1 cellular context compared by ENCODE assay signal in the genomic region with DNA sequence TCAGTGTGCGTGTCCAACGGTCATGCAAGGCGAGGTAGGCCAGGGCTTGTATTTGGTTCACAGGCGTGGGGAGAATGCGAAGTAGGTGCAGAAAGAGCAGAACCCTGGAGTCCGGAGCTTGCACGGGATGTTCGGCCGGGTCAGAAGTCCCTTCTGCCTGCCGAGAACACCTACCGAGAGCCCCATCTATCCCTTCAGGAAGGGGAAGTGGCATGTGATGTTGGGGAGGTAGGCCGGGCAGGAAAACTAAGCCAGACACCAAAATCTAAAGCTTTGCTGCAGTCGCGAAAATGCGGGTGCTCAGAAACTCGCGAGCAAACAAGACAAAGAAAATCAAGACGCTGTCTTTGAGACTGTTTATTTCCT.
A peak's percentile ranks its signal among the peaks of the same experiment; 100 is the strongest.
TF ChIP-seq lines count a peak whose summit lies in the region.

No MANE protein-coding gene starts in this region.

TF ChIP-seq in HepG2, 621 proteins besides CTCF, POLR2A, EP300 and RAD21 (continued from another document and continues in another):
- TF ChIP-seq ZNF263 (CRISPR knock-in tag; IDR thresholded peaks at IDR 0.05): no peak
- TF ChIP-seq RAD51 (IDR thresholded peaks at IDR 0.05; ENCODE audit: borderline replicate concordance): no peak
- TF ChIP-seq MED1 (CRISPR knock-in tag; IDR thresholded peaks at IDR 0.05): peak; percentile 9; the same call in 1 of the 2 replicates
- no peak; the same call in 1 of the 2 replicates for TF ChIP-seq ZNF746 (CRISPR knock-in tag; IDR thresholded peaks at IDR 0.05)
- 0 out of 2 replicates have a peak, but pooled peaks have one; percentile 12 for TF ChIP-seq NKX3-1 (CRISPR knock-in tag; IDR thresholded peaks at IDR 0.05)
- no peak for TF ChIP-seq TEAD3 (CRISPR knock-in tag; optimal IDR thresholded peaks at IDR 0.05; ENCODE audit: borderline replicate concordance)
- TF ChIP-seq ZNF501 (CRISPR knock-in tag; IDR thresholded peaks at IDR 0.05): 0 out of 2 replicates have a peak, but pooled peaks have one; percentile 35
- no peak for TF ChIP-seq SATB2 (CRISPR knock-in tag; IDR thresholded peaks at IDR 0.05)
- TF ChIP-seq KDM5A (IDR thresholded peaks at IDR 0.05; ENCODE audit: borderline replicate concordance, low read length): no peak
- no peak for TF ChIP-seq ZNF543 (CRISPR knock-in tag; IDR thresholded peaks at IDR 0.05)
- TF ChIP-seq KMT2B (CRISPR knock-in tag; IDR thresholded peaks at IDR 0.05): no peak
- TF ChIP-seq ISL2 (CRISPR knock-in tag; IDR thresholded peaks at IDR 0.05): peak; percentile 14; the same call in 1 of the 2 replicates
- TF ChIP-seq, protein P1, sequence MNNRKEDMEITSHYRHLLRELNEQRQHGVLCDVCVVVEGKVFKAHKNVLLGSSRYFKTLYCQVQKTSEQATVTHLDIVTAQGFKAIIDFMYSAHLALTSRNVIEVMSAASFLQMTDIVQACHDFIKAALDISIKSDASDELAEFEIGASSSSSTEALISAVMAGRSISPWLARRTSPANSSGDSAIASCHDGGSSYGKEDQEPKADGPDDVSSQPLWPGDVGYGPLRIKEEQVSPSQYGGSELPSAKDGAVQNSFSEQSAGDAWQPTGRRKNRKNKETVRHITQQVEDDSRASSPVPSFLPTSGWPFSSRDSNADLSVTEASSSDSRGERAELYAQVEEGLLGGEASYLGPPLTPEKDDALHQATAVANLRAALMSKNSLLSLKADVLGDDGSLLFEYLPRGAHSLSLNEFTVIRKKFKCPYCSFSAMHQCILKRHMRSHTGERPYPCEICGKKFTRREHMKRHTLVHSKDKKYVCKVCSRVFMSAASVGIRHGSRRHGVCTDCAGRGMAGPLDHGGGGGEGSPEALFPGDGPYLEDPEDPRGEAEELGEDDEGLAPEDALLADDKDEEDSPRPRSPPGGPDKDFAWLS (CRISPR knock-in tag; IDR thresholded peaks at IDR 0.05; ENCODE audit: borderline replicate concordance): no peak
- no peak for TF ChIP-seq DNMT3B (CRISPR knock-in tag; conservative IDR thresholded peaks at IDR 0.05)
- TF ChIP-seq ZNF670 (CRISPR knock-in tag; IDR thresholded peaks at IDR 0.05; ENCODE audit: borderline replicate concordance): no peak
- TF ChIP-seq, protein P2, sequence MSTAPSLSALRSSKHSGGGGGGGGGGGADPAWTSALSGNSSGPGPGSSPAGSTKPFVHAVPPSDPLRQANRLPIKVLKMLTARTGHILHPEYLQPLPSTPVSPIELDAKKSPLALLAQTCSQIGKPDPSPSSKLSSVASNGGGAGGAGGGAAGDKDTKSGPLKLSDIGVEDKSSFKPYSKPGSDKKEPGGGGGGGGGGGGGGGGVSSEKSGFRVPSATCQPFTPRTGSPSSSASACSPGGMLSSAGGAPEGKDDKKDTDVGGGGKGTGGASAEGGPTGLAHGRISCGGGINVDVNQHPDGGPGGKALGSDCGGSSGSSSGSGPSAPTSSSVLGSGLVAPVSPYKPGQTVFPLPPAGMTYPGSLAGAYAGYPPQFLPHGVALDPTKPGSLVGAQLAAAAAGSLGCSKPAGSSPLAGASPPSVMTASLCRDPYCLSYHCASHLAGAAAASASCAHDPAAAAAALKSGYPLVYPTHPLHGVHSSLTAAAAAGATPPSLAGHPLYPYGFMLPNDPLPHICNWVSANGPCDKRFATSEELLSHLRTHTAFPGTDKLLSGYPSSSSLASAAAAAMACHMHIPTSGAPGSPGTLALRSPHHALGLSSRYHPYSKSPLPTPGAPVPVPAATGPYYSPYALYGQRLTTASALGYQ (CRISPR knock-in tag; IDR thresholded peaks at IDR 0.05): no peak
- TF ChIP-seq, protein P3, sequence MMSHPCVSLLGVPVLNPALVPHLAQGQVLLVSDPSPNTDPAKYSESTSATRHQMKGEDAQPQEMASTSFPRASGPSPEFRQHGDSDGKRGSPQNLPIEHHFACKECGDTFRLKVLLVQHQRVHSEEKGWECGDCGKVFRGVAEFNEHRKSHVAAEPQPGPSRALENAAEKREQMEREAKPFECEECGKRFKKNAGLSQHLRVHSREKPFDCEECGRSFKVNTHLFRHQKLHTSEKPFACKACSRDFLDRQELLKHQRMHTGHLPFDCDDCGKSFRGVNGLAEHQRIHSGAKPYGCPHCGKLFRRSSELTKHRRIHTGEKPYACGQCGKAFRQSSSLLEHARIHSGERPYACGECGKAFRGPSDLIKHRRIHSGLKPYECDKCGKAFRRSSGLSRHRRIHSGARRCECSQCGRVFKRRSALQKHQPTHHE (CRISPR knock-in tag; IDR thresholded peaks at IDR 0.05; ENCODE audit: borderline replicate concordance): peak; percentile 47; the same call in 1 of the 2 replicates
- 0 out of 2 replicates have a peak, but pooled peaks have one; percentile 20 for TF ChIP-seq ZNF224 (CRISPR knock-in tag; IDR thresholded peaks at IDR 0.05)
- TF ChIP-seq CBX2 (IDR thresholded peaks at IDR 0.05; ENCODE audit: low read depth, low read length): no peak
- TF ChIP-seq CBX2 (CRISPR knock-in tag; IDR thresholded peaks at IDR 0.05; ENCODE audit: low read depth): no peak
- TF ChIP-seq, protein P4, sequence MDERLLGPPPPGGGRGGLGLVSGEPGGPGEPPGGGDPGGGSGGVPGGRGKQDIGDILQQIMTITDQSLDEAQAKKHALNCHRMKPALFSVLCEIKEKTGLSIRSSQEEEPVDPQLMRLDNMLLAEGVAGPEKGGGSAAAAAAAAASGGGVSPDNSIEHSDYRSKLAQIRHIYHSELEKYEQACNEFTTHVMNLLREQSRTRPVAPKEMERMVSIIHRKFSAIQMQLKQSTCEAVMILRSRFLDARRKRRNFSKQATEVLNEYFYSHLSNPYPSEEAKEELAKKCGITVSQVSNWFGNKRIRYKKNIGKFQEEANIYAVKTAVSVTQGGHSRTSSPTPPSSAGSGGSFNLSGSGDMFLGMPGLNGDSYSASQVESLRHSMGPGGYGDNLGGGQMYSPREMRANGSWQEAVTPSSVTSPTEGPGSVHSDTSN (CRISPR knock-in tag; IDR thresholded peaks at IDR 0.05): no peak
- TF ChIP-seq, protein P5, sequence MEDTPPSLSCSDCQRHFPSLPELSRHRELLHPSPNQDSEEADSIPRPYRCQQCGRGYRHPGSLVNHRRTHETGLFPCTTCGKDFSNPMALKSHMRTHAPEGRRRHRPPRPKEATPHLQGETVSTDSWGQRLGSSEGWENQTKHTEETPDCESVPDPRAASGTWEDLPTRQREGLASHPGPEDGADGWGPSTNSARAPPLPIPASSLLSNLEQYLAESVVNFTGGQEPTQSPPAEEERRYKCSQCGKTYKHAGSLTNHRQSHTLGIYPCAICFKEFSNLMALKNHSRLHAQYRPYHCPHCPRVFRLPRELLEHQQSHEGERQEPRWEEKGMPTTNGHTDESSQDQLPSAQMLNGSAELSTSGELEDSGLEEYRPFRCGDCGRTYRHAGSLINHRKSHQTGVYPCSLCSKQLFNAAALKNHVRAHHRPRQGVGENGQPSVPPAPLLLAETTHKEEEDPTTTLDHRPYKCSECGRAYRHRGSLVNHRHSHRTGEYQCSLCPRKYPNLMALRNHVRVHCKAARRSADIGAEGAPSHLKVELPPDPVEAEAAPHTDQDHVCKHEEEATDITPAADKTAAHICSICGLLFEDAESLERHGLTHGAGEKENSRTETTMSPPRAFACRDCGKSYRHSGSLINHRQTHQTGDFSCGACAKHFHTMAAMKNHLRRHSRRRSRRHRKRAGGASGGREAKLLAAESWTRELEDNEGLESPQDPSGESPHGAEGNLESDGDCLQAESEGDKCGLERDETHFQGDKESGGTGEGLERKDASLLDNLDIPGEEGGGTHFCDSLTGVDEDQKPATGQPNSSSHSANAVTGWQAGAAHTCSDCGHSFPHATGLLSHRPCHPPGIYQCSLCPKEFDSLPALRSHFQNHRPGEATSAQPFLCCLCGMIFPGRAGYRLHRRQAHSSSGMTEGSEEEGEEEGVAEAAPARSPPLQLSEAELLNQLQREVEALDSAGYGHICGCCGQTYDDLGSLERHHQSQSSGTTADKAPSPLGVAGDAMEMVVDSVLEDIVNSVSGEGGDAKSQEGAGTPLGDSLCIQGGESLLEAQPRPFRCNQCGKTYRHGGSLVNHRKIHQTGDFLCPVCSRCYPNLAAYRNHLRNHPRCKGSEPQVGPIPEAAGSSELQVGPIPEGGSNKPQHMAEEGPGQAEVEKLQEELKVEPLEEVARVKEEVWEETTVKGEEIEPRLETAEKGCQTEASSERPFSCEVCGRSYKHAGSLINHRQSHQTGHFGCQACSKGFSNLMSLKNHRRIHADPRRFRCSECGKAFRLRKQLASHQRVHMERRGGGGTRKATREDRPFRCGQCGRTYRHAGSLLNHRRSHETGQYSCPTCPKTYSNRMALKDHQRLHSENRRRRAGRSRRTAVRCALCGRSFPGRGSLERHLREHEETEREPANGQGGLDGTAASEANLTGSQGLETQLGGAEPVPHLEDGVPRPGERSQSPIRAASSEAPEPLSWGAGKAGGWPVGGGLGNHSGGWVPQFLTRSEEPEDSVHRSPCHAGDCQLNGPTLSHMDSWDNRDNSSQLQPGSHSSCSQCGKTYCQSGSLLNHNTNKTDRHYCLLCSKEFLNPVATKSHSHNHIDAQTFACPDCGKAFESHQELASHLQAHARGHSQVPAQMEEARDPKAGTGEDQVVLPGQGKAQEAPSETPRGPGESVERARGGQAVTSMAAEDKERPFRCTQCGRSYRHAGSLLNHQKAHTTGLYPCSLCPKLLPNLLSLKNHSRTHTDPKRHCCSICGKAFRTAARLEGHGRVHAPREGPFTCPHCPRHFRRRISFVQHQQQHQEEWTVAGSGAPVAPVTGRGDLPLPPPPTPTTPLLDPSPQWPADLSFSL (CRISPR knock-in tag; IDR thresholded peaks at IDR 0.05): 0 out of 2 replicates have a peak, but pooled peaks have one; percentile 20
- no peak for TF ChIP-seq TRIM24 (CRISPR knock-in tag; IDR thresholded peaks at IDR 0.05)
- TF ChIP-seq REXO4 (CRISPR knock-in tag; IDR thresholded peaks at IDR 0.05; ENCODE audit: borderline replicate concordance): peak; percentile 48; the same call in 1 of the 2 replicates
- no peak for TF ChIP-seq ZSCAN31 (CRISPR knock-in tag; IDR thresholded peaks at IDR 0.05; ENCODE audit: low read depth)
- no peak for TF ChIP-seq NFYC (CRISPR knock-in tag; IDR thresholded peaks at IDR 0.05)
- no peak for TF ChIP-seq ATF7-NPFF (CRISPR knock-in tag; IDR thresholded peaks at IDR 0.05; ENCODE audit: low read depth)
- TF ChIP-seq, protein P6, sequence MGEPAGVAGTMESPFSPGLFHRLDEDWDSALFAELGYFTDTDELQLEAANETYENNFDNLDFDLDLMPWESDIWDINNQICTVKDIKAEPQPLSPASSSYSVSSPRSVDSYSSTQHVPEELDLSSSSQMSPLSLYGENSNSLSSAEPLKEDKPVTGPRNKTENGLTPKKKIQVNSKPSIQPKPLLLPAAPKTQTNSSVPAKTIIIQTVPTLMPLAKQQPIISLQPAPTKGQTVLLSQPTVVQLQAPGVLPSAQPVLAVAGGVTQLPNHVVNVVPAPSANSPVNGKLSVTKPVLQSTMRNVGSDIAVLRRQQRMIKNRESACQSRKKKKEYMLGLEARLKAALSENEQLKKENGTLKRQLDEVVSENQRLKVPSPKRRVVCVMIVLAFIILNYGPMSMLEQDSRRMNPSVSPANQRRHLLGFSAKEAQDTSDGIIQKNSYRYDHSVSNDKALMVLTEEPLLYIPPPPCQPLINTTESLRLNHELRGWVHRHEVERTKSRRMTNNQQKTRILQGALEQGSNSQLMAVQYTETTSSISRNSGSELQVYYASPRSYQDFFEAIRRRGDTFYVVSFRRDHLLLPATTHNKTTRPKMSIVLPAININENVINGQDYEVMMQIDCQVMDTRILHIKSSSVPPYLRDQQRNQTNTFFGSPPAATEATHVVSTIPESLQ (CRISPR knock-in tag; conservative IDR thresholded peaks at IDR 0.05): no peak
- no peak for TF ChIP-seq RXRB (CRISPR knock-in tag; IDR thresholded peaks at IDR 0.05; ENCODE audit: borderline replicate concordance)
- TF ChIP-seq HMG20A (CRISPR knock-in tag; IDR thresholded peaks at IDR 0.05; ENCODE audit: borderline replicate concordance): no peak
- peak; percentile 44; the same call in 1 of the 2 replicates for TF ChIP-seq ZSCAN21 (CRISPR knock-in tag; IDR thresholded peaks at IDR 0.05; ENCODE audit: borderline replicate concordance)
- TF ChIP-seq, protein P7, sequence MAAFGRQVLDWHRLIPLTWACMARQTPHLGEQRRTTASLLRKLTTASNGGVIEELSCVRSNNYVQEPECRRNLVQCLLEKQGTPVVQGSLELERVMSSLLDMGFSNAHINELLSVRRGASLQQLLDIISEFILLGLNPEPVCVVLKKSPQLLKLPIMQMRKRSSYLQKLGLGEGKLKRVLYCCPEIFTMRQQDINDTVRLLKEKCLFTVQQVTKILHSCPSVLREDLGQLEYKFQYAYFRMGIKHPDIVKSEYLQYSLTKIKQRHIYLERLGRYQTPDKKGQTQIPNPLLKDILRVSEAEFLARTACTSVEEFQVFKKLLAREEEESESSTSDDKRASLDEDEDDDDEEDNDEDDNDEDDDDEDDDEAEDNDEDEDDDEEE (CRISPR knock-in tag; IDR thresholded peaks at IDR 0.05): 0 out of 2 replicates have a peak, but pooled peaks have one; percentile 67
- TF ChIP-seq EEA1 (CRISPR knock-in tag; IDR thresholded peaks at IDR 0.05; ENCODE audit: borderline replicate concordance): no peak
- TF ChIP-seq ZNF431 (CRISPR knock-in tag; IDR thresholded peaks at IDR 0.05; ENCODE audit: borderline replicate concordance, low read depth): no peak
- TF ChIP-seq DNMT1 (CRISPR knock-in tag; IDR thresholded peaks at IDR 0.05): no peak
- TF ChIP-seq PCBP1 (IDR thresholded peaks at IDR 0.05; ENCODE audit: borderline replicate concordance, low read depth, low read length): no peak
- TF ChIP-seq, protein P8, sequence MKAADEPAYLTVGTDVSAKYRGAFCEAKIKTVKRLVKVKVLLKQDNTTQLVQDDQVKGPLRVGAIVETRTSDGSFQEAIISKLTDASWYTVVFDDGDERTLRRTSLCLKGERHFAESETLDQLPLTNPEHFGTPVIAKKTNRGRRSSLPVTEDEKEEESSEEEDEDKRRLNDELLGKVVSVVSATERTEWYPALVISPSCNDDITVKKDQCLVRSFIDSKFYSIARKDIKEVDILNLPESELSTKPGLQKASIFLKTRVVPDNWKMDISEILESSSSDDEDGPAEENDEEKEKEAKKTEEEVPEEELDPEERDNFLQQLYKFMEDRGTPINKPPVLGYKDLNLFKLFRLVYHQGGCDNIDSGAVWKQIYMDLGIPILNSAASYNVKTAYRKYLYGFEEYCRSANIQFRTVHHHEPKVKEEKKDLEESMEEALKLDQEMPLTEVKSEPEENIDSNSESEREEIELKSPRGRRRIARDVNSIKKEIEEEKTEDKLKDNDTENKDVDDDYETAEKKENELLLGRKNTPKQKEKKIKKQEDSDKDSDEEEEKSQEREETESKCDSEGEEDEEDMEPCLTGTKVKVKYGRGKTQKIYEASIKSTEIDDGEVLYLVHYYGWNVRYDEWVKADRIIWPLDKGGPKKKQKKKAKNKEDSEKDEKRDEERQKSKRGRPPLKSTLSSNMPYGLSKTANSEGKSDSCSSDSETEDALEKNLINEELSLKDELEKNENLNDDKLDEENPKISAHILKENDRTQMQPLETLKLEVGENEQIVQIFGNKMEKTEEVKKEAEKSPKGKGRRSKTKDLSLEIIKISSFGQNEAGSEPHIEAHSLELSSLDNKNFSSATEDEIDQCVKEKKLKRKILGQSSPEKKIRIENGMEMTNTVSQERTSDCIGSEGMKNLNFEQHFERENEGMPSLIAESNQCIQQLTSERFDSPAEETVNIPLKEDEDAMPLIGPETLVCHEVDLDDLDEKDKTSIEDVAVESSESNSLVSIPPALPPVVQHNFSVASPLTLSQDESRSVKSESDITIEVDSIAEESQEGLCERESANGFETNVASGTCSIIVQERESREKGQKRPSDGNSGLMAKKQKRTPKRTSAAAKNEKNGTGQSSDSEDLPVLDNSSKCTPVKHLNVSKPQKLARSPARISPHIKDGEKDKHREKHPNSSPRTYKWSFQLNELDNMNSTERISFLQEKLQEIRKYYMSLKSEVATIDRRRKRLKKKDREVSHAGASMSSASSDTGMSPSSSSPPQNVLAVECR (CRISPR knock-in tag; IDR thresholded peaks at IDR 0.05; ENCODE audit: borderline replicate concordance): no peak
- no peak for TF ChIP-seq ZNF652 (CRISPR knock-in tag; IDR thresholded peaks at IDR 0.05; ENCODE audit: borderline replicate concordance, low read depth)
- no peak for TF ChIP-seq CAMTA2 (CRISPR knock-in tag; IDR thresholded peaks at IDR 0.05; ENCODE audit: borderline replicate concordance)
- no peak for TF ChIP-seq ZNF569 (CRISPR knock-in tag; IDR thresholded peaks at IDR 0.05; ENCODE audit: borderline replicate concordance)
- no peak for TF ChIP-seq CREB1 (IDR thresholded peaks at IDR 0.05)
- no peak for TF ChIP-seq CREB1 (CRISPR knock-in tag; IDR thresholded peaks at IDR 0.05)
